1 cellular context compared by ENCODE assay signal in the genomic region with DNA sequence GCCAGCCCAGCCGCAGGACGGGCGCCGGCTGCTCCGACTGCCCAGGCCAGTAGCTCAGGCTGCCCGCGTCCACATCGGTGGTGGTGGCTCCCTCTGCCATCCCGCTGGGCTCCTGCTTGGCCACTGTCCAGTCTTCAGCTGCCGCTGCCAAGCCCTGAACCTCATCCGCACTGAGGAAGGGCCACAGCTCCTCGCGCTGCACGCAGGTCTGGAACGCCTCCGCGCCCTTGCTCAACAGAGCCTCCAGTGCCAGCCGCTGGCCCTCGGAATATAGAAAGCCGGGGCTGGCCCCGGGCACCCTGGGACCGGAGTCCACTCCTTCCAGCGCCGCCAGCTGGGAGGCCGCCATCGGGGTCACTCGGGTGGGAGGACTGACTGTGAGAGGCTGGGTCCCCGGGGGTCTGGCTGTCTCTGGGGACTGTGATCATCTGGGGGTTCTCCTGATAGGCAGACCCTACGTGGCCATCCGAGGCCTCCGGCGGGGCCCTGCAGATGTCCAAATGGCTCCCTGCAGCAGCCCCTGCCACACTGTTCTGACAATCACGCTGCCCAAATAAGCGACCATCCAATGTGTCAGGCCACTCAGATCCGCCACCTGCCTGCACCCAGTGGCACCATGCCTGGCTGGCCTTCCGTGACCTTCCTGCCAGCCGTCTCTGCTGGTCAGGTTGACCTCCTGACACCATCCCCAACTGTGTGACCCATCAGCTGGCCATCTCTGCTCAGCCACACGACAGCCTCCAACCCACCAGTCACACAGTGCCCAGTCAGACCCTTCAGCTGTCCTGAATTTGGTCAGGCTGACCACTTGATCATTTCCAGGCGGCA.
TF ChIP-seq lines count a peak whose summit lies in the region.

No MANE protein-coding gene starts in this region.

TF ChIP-seq in IMR-90, 13 proteins besides CTCF, POLR2A, EP300 and RAD21:
- TF ChIP-seq MAFK (IDR thresholded peaks at IDR 0.05; ENCODE audit: low read depth, low read length) (no peak), RCOR1 (IDR thresholded peaks at IDR 0.05; ENCODE audit: insufficient replicate concordance, low read length) (no peak), FOS (IDR thresholded peaks at IDR 0.05; ENCODE audit: low read depth, low read length) (no peak), RFX5 (IDR thresholded peaks at IDR 0.05; ENCODE audit: low read depth, low read length) (no peak), CEBPB (IDR thresholded peaks at IDR 0.05; ENCODE audit: low read depth, low read length) (no peak), NFE2L2 (IDR thresholded peaks at IDR 0.05; ENCODE audit: low read depth, low read length) (no peak), CHD1 (IDR thresholded peaks at IDR 0.05; ENCODE audit: low read depth, low read length) (no peak), MXI1 (IDR thresholded peaks at IDR 0.05; ENCODE audit: borderline replicate concordance, low read depth, low read length) (no peak), BHLHE40 (IDR thresholded peaks at IDR 0.05; ENCODE audit: low read depth, low read length) (no peak), MAZ (IDR thresholded peaks at IDR 0.05; ENCODE audit: borderline replicate concordance, low read depth, low read length) (no peak), SMC3 (IDR thresholded peaks at IDR 0.05; ENCODE audit: low read depth, low read length) (no peak)
- TF ChIP-seq, protein P1, sequence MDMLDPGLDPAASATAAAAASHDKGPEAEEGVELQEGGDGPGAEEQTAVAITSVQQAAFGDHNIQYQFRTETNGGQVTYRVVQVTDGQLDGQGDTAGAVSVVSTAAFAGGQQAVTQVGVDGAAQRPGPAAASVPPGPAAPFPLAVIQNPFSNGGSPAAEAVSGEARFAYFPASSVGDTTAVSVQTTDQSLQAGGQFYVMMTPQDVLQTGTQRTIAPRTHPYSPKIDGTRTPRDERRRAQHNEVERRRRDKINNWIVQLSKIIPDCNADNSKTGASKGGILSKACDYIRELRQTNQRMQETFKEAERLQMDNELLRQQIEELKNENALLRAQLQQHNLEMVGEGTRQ (IDR thresholded peaks at IDR 0.05; ENCODE audit: low read depth, low read length): no peak
- TF ChIP-seq, protein P2, sequence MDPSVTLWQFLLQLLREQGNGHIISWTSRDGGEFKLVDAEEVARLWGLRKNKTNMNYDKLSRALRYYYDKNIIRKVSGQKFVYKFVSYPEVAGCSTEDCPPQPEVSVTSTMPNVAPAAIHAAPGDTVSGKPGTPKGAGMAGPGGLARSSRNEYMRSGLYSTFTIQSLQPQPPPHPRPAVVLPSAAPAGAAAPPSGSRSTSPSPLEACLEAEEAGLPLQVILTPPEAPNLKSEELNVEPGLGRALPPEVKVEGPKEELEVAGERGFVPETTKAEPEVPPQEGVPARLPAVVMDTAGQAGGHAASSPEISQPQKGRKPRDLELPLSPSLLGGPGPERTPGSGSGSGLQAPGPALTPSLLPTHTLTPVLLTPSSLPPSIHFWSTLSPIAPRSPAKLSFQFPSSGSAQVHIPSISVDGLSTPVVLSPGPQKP (IDR thresholded peaks at IDR 0.05; ENCODE audit: borderline replicate concordance, low read depth, low read length): no peak
